In genomic region chr5:66805514-66806430, GRCh38 we compare ENCODE assay signal across 20 cellular contexts.
"Had no signal": no experiment of that assay in that cellular context is flagged by ENCODE, and none has a peak within 500 bp of the region (broad histone marks: within the 10 kb centered on the region; RNA-seq: fewer than 3 reads in every experiment).

No MANE protein-coding gene starts in this region.

- DNase-seq: activated CD4-positive, alpha-beta memory T cell treated with anti-CD3 and anti-CD28 coated beads for 36 hours; activated gamma-delta T cell treated with Interleukin-2 at 50 U/mL for 16 hours; activated T-cell treated with anti-CD3 and anti-CD28 coated beads for 4 hours; adrenal gland; cerebellar nuclear complex; cortex of kidney; effector CD8-positive, alpha-beta T cell; foreskin keratinocyte; hypothalamus; kidney; left ventricle myocardium inferior; mammary epithelial cell; midbrain; stimulated activated CD4-positive, alpha-beta T cell treated with anti-CD3 and anti-CD28 coated beads, Interleukin-2, amount 100 ng/mL, for 24 hours; stimulated activated naive CD8-positive, alpha-beta T cell treated with anti-CD3 and anti-CD28 coated beads, Interleukin-15, amount 100 ng/mL, for 72 hours; upper lobe of left lung had no signal

- H3K27ac ChIP-seq: adrenal gland, breast epithelium, foreskin keratinocyte, left ventricle myocardium inferior, right atrium auricular region, upper lobe of left lung had no signal

- H3K27me3 ChIP-seq: adrenal gland, breast epithelium, foreskin keratinocyte, right atrium auricular region, upper lobe of left lung had no signal

- H3K36me3 ChIP-seq: adrenal gland, breast epithelium, left ventricle myocardium inferior, right atrium auricular region, upper lobe of left lung had no signal

- FAIRE-seq: astrocyte, kidney had no signal

- H3K4me3 ChIP-seq: adrenal gland, breast epithelium, left ventricle myocardium inferior, right atrium auricular region, upper lobe of left lung had no signal

- H3K9me3 ChIP-seq: adrenal gland, breast epithelium, left ventricle myocardium inferior, right atrium auricular region, upper lobe of left lung had no signal

- ATAC-seq: activated naive CD4-positive, alpha-beta T cell treated with anti-CD3 and anti-CD28 coated beads, Interleukin-2, amount 50 U/mL, for 72 hours; foreskin keratinocyte; stimulated activated naive CD8-positive, alpha-beta T cell treated with anti-CD3 and anti-CD28 coated beads, Interleukin-15, amount 100 ng/mL, for 72 hours had no signal
